3 cellular contexts compared by ENCODE assay signal in genomic region chr11:97389270-97389669, GRCh38.
"Had no signal": no experiment of that assay in that cellular context is flagged by ENCODE, and none has a peak within 500 bp of the region (broad histone marks: within the 10 kb centered on the region; RNA-seq: fewer than 3 reads in every experiment).

No MANE protein-coding gene starts in this region.

- DNase-seq: GDM1, GF-D8 had no signal

- H3K4me3 ChIP-seq: GM12878 had no signal
